In genomic region chr16:10978846-10979446, GRCh38 we compare ENCODE assay signal across 1 cellular context.
TF ChIP-seq lines count a peak whose summit lies in the region.

No MANE protein-coding gene starts in this region.

TF ChIP-seq in HepG2, 621 proteins besides CTCF, POLR2A, EP300 and RAD21 (continued from another document):
- 0 out of 2 replicates have a peak, but pooled peaks have one; percentile 20 for TF ChIP-seq PAXIP1 (CRISPR knock-in tag; conservative IDR thresholded peaks at IDR 0.05)
- TF ChIP-seq SIN3B (IDR thresholded peaks at IDR 0.05; ENCODE audit: low read length) = no peak
- TF ChIP-seq TGIF2 (CRISPR knock-in tag; IDR thresholded peaks at IDR 0.05) = 0 out of 2 replicates have a peak, but pooled peaks have one; percentile 3
- TF ChIP-seq ZBTB33 (CRISPR knock-in tag; IDR thresholded peaks at IDR 0.05) = peak; percentile 35; the same call in 1 of the 2 replicates
- no peak for TF ChIP-seq RFX3 (CRISPR knock-in tag; IDR thresholded peaks at IDR 0.05)
- 0 out of 2 replicates have a peak, but pooled peaks have one; percentile 33 for TF ChIP-seq SIX1 (CRISPR knock-in tag; IDR thresholded peaks at IDR 0.05; ENCODE audit: borderline replicate concordance)
- TF ChIP-seq HNRNPLL (IDR thresholded peaks at IDR 0.05; ENCODE audit: low read depth, low read length, poor library complexity, severe bottlenecking) = no peak
- no peak for TF ChIP-seq ZNF343 (CRISPR knock-in tag; IDR thresholded peaks at IDR 0.05)
- TF ChIP-seq POLR2AphosphoS5 (IDR thresholded peaks at IDR 0.05; ENCODE audit: low read depth, low read length) = no peak
- no peak for TF ChIP-seq POGK (CRISPR knock-in tag; conservative IDR thresholded peaks at IDR 0.05)
- 0 out of 2 replicates have a peak, but pooled peaks have one; percentile 41 for TF ChIP-seq ZNF556 (CRISPR knock-in tag; IDR thresholded peaks at IDR 0.05; ENCODE audit: borderline replicate concordance)
- TF ChIP-seq SOX13 (IDR thresholded peaks at IDR 0.05) = no peak
- peak in 1 of 2 experiments; percentile 41; a peak in 1 of 4 replicates for TF ChIP-seq SOX13 (CRISPR knock-in tag; conservative IDR thresholded peaks at IDR 0.05 in 1 of 2, IDR thresholded peaks at IDR 0.05 in 1 of 2)
- TF ChIP-seq ZMYM3 (CRISPR knock-in tag; IDR thresholded peaks at IDR 0.05) = no peak
- TF ChIP-seq SMARCC2 (IDR thresholded peaks at IDR 0.05) = no peak
- no peak for TF ChIP-seq GATAD2A (CRISPR knock-in tag; IDR thresholded peaks at IDR 0.05)
- no peak for TF ChIP-seq HMGXB4 (CRISPR knock-in tag; IDR thresholded peaks at IDR 0.05; ENCODE audit: borderline replicate concordance in 1 of 2, low read depth in 1 of 2)
- TF ChIP-seq ZFX (CRISPR knock-in tag; IDR thresholded peaks at IDR 0.05; ENCODE audit: low read depth) = peak; percentile 15; the same call in 1 of the 2 replicates
- TF ChIP-seq ZNF331 (CRISPR knock-in tag; IDR thresholded peaks at IDR 0.05) = no peak
- no peak for TF ChIP-seq PBX3 (CRISPR knock-in tag; IDR thresholded peaks at IDR 0.05; ENCODE audit: borderline replicate concordance)
- TF ChIP-seq NCOA1 (CRISPR knock-in tag; IDR thresholded peaks at IDR 0.05) = no peak
- no peak for TF ChIP-seq ZNF253 (CRISPR knock-in tag; IDR thresholded peaks at IDR 0.05; ENCODE audit: borderline replicate concordance)
- TF ChIP-seq KMT2A (CRISPR knock-in tag; IDR thresholded peaks at IDR 0.05) = 0 out of 2 replicates have a peak, but pooled peaks have one; percentile 23
- TF ChIP-seq CREM (IDR thresholded peaks at IDR 0.05) = no peak
- TF ChIP-seq CREM (CRISPR knock-in tag; IDR thresholded peaks at IDR 0.05) = no peak
- TF ChIP-seq ZNF674 (CRISPR knock-in tag; IDR thresholded peaks at IDR 0.05; ENCODE audit: low read depth) = no peak
- TF ChIP-seq ZNF101 (CRISPR knock-in tag; IDR thresholded peaks at IDR 0.05; ENCODE audit: borderline replicate concordance, low read depth) = no peak
- TF ChIP-seq ZBTB8A (CRISPR knock-in tag; IDR thresholded peaks at IDR 0.05; ENCODE audit: borderline replicate concordance, low read depth) = no peak
- peak; percentile 42; the same call in 1 of the 2 replicates for TF ChIP-seq ZNF574 (CRISPR knock-in tag; IDR thresholded peaks at IDR 0.05)
- TF ChIP-seq MYPOP (CRISPR knock-in tag; IDR thresholded peaks at IDR 0.05) = no peak
- no peak for TF ChIP-seq LCORL (IDR thresholded peaks at IDR 0.05)
- peak; percentile 64; the same call in 1 of the 2 replicates for TF ChIP-seq LCORL (CRISPR knock-in tag; IDR thresholded peaks at IDR 0.05)
- no peak for TF ChIP-seq CENPBD1 (CRISPR knock-in tag; IDR thresholded peaks at IDR 0.05; ENCODE audit: borderline replicate concordance, low read depth)
- peak; percentile 19 for TF ChIP-seq ASH2L (IDR thresholded peaks at IDR 0.05; ENCODE audit: insufficient read length, low read depth, low read length)
- TF ChIP-seq ZNF646 (CRISPR knock-in tag; IDR thresholded peaks at IDR 0.05) = peak; percentile 40; the same call in 1 of the 2 replicates
- TF ChIP-seq FLYWCH1 (CRISPR knock-in tag; IDR thresholded peaks at IDR 0.05) = no peak
- TF ChIP-seq ZNF414 (CRISPR knock-in tag; IDR thresholded peaks at IDR 0.05) = no peak
